13 cellular contexts compared by ENCODE assay signal in the genomic region with DNA sequence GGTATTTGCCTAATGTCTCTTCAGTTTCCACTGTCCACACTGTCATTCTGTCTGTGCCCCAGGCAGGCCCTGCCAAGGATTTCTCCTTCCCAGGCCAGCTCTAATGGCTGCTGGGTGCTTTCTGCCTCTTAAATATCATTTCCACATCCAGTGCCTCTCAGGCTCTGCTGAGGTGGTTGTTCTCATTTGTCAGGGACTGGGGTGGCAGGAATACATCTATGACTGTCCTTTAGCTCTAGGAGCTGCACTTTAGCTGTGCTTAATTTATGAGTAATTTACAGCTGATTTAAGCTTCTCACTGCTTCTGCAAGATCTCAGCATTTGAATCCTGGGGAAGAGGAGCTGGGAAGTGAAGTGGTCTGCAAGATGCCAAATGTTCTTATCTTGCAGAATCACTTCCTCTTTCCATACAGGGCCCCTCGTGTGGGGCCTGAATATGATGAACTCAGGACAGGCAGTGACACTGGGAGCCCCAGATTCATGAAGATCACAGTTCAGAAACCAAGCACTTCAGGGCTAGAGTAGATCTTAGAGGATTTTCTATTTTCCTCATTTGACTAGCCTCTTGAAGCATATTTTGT.
A peak's percentile ranks its signal among the peaks of the same experiment; 100 is the strongest.
DNase-seq lines count a peak whose midpoint lies in the region; ATAC-seq and TF ChIP-seq lines count a peak whose summit lies in the region.
"Had no signal": no experiment of that assay in that cellular context is flagged by ENCODE, and none has a peak within 500 bp of the region (broad histone marks: within the 10 kb centered on the region; RNA-seq: fewer than 3 reads in every experiment).

No MANE protein-coding gene starts in this region.

- no peaks in the 10 kb centered on the region for H3K79me2 ChIP-seq in OCI-LY3 (ENCODE audit: low read length)

- no peaks in the 10 kb centered on the region for H3K27me3 ChIP-seq in OCI-LY3 (ENCODE audit: low read depth, low read length)
- H3K27me3 ChIP-seq in effector memory CD4-positive, alpha-beta T cell (replicated peaks; ENCODE audit: control insufficient read depth, insufficient read depth, low read length, poor library complexity, severe bottlenecking) = no peaks in the 10 kb centered on the region
- H3K27me3 ChIP-seq: tibial nerve had no signal

- peak overlapping the region; percentile 27; the same call in 1 of the 2 replicates for H2AFZ ChIP-seq in OCI-LY3 (ENCODE audit: low read depth, low read length)

- H3K36me3 ChIP-seq in OCI-LY3 (replicated peaks; ENCODE audit: low read depth, low read length) = no peaks in the 10 kb centered on the region
- no peaks in the 10 kb centered on the region for H3K36me3 ChIP-seq in effector memory CD4-positive, alpha-beta T cell (ENCODE audit: control insufficient read depth, insufficient read depth, low read length)
- H3K36me3 ChIP-seq: prostate gland, tibial nerve had no signal

- no peak for TF ChIP-seq CTCF in GM12865 (IDR thresholded peaks at IDR 0.05; ENCODE audit: insufficient read depth, low read depth, low read length, missing control alignments)
- TF ChIP-seq CTCF in OCI-LY3 (IDR thresholded peaks at IDR 0.05; ENCODE audit: low read depth, low read length) = no peak

- H3K9ac ChIP-seq in OCI-LY3 (ENCODE audit: low read length) = peak overlapping the region; percentile 43; the same call in 1 of the 2 replicates

- ATAC-seq in GM19351 (IDR thresholded peaks at IDR 0.05; ENCODE audit: unreplicated experiment) (peak; percentile 72), HG02981 (IDR thresholded peaks at IDR 0.05; ENCODE audit: unreplicated experiment) (peak; percentile 46), HG02571 (IDR thresholded peaks at IDR 0.05; ENCODE audit: unreplicated experiment) (no peak)

- peak overlapping the region; percentile 85 for H3K27ac ChIP-seq in OCI-LY3 (ENCODE audit: low read length)
- H3K27ac ChIP-seq in effector memory CD4-positive, alpha-beta T cell (ENCODE audit: insufficient read depth, low read length, poor library complexity, severe bottlenecking) = no peak overlapping the region
- H3K27ac ChIP-seq: prostate gland, tibial nerve had no signal

- peak overlapping the region; percentile 78 for H3K4me2 ChIP-seq in OCI-LY3 (ENCODE audit: low read length)

- no peak overlapping the region for H3K4me3 ChIP-seq in GM12865 (ENCODE audit: low read depth, low read length)
- H3K4me3 ChIP-seq in OCI-LY3 (ENCODE audit: low read length) = peak overlapping the region; percentile 49
- no peak overlapping the region for H3K4me3 ChIP-seq in effector memory CD4-positive, alpha-beta T cell (ENCODE audit: insufficient read depth, low read depth, low read length, poor library complexity, severe bottlenecking)
- H3K4me3 ChIP-seq: prostate gland, tibial nerve had no signal

- no peaks in the 10 kb centered on the region for H3K9me3 ChIP-seq in OCI-LY3 (ENCODE audit: insufficient read depth, low read length)
- no peaks in the 10 kb centered on the region for H3K9me3 ChIP-seq in effector memory CD4-positive, alpha-beta T cell (ENCODE audit: control insufficient read depth, low read length)
- H3K9me3 ChIP-seq: prostate gland, tibial nerve had no signal

- DNase-seq in GM12865 (ENCODE audit: low read depth) = peak; percentile 30
- DNase-seq in effector memory CD4-positive, alpha-beta T cell = no peak
- DNase-seq in amniotic stem cell (lab: John Stamatoyannopoulos, UW) = no peak
- DNase-seq in cerebellar cortex (ENCODE audit: low spot score) = no peak
- DNase-seq: dermis blood vessel endothelial cell, HCEC 1CT, NCI-H510A had no signal

- peaks cover 42% of the 10 kb centered on the region for H3K4me1 ChIP-seq in OCI-LY3 (ENCODE audit: low read length)
- H3K4me1 ChIP-seq in effector memory CD4-positive, alpha-beta T cell (ENCODE audit: control insufficient read depth, insufficient read depth, low read length, poor library complexity, severe bottlenecking) = no peaks in the 10 kb centered on the region
- H3K4me1 ChIP-seq: prostate gland had no signal

- H4K20me1 ChIP-seq in OCI-LY3 (ENCODE audit: insufficient read depth, low read length) = no peaks in the 10 kb centered on the region
